Comparison of ENCODE assay signal across 1 cellular context in genomic region chr17:5661486-5662125, GRCh38.
TF ChIP-seq lines count a peak whose summit lies in the region.

No MANE protein-coding gene starts in this region.

TF ChIP-seq in WTC11, 78 proteins besides CTCF, POLR2A, EP300 and RAD21 (continued from another document):
- TF ChIP-seq ATF6 (CRISPR knock-in tag; IDR thresholded peaks at IDR 0.05): no peak
- TF ChIP-seq ESRRA (CRISPR knock-in tag; IDR thresholded peaks at IDR 0.05; ENCODE audit: borderline replicate concordance): no peak
- TF ChIP-seq CDX4 (CRISPR knock-in tag; IDR thresholded peaks at IDR 0.05; ENCODE audit: borderline replicate concordance): no peak
- TF ChIP-seq PRDM15 (CRISPR knock-in tag; IDR thresholded peaks at IDR 0.05): no peak
- TF ChIP-seq JUN (CRISPR knock-in tag; IDR thresholded peaks at IDR 0.05): no peak
- no peak for TF ChIP-seq USF1 (CRISPR knock-in tag; IDR thresholded peaks at IDR 0.05)
- no peak for TF ChIP-seq TEAD1 (CRISPR knock-in tag; IDR thresholded peaks at IDR 0.05)
- TF ChIP-seq ATF3 (CRISPR knock-in tag; conservative IDR thresholded peaks at IDR 0.05): no peak
- no peak for TF ChIP-seq AFF4 (CRISPR knock-in tag; IDR thresholded peaks at IDR 0.05; ENCODE audit: borderline replicate concordance)
- TF ChIP-seq NR2C2 (CRISPR knock-in tag; IDR thresholded peaks at IDR 0.05): no peak
